13 cellular contexts compared by ENCODE assay signal in the genomic region with DNA sequence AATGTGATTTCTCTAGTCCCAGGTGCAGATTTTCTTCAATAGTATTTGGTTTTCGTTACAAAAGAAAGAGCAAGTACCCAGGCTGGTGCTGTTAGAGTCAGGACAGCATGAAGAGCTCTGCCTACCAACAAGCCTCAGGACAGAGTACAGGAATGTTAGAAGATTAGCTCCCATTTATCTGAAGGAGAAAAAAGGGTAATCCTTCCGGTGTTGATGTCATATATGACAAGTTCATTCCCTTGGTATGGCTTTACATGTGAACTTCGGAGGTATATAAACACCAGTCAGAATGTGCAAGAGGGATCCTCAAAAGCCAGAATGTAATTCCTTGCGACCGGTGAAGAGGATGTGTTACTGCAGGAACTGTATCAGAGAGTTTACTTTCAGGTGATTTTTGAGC.
DNase-seq lines count a peak whose midpoint lies in the region; ATAC-seq, FAIRE-seq and TF ChIP-seq lines count a peak whose summit lies in the region.
"Had no signal": no experiment of that assay in that cellular context is flagged by ENCODE, and none has a peak within 500 bp of the region (broad histone marks: within the 10 kb centered on the region; RNA-seq: fewer than 3 reads in every experiment).

No MANE protein-coding gene starts in this region.

- H3K9me3 ChIP-seq in BE2C (no peaks in the 10 kb centered on the region), HEK293 (ENCODE audit: control insufficient read depth, insufficient read depth, low read depth, low read length) (no peaks in the 10 kb centered on the region), keratinocyte (ENCODE audit: control insufficient read depth, low read depth, low read length) (no peaks in the 10 kb centered on the region)

- peaks cover 35% of the 10 kb centered on the region for H3K4me1 Mint-ChIP-seq in activated naive CD8-positive, alpha-beta T cell treated with anti-CD3 and anti-CD28 coated beads, Interleukin-2, amount 50 U/mL, for 24 hours

- peaks cover 11% of the 10 kb centered on the region for H3K36me3 Mint-ChIP-seq in activated naive CD8-positive, alpha-beta T cell treated with anti-CD3 and anti-CD28 coated beads, Interleukin-2, amount 50 U/mL, for 24 hours (ENCODE audit: low read depth)

- H3K4me1 ChIP-seq in BE2C (no peaks in the 10 kb centered on the region; the same call in 1 of the 2 replicates), HEK293 (ENCODE audit: control insufficient read depth, insufficient read depth, low read length) (no peaks in the 10 kb centered on the region), keratinocyte (ENCODE audit: control insufficient read depth, extremely low read depth, insufficient read depth, low read length) (peaks cover 22% of the 10 kb centered on the region)

- H3K36me3 ChIP-seq in BE2C, result no peaks in the 10 kb centered on the region
- no peaks in the 10 kb centered on the region for H3K36me3 ChIP-seq in HEK293 (ENCODE audit: control insufficient read depth in 2 of 2, insufficient read depth in 1 of 2, low read length in 2 of 2)
- no peaks in the 10 kb centered on the region for H3K36me3 ChIP-seq in keratinocyte (ENCODE audit: control insufficient read depth in 2 of 2, extremely low read depth in 1 of 2, insufficient read depth in 2 of 2, low read length in 2 of 2)

- CTCF ChIA-PET in HEK293 (lab: Yijun Ruan, JAX), result interaction anchor here (0.6 kb wide), 1 partner anchor 19 kb away, joined by 4 read pairs; no protein-coding TSS in a partner anchor

- H3K27ac Mint-ChIP-seq in activated naive CD8-positive, alpha-beta T cell treated with anti-CD3 and anti-CD28 coated beads, Interleukin-2, amount 50 U/mL, for 24 hours, result no peak overlapping the region
- H3K27ac Mint-ChIP-seq: activated CD4-positive, alpha-beta T cell treated with anti-CD3 and anti-CD28 coated beads, Interleukin-2, amount 10 ng/mL, durations not matched to agents 24 days and 14 days; activated naive CD4-positive, alpha-beta T cell treated with anti-CD3 and anti-CD28 coated beads, Interleukin-2, amount 50 U/mL, for 72 hours; CD14-positive monocyte; dendritic cell treated with granulocyte-macrophage colony-stimulating factor and Interleukin-4, amounts not matched to agents 40 ng/mL and 50 ng/mL, for 4 days had no signal

- TF ChIP-seq CTCF in BE2C (IDR thresholded peaks at IDR 0.05; ENCODE audit: low read depth, low read length), result no peak
- TF ChIP-seq CTCF in HEK293 (tag by site-specific recombination; IDR thresholded peaks at IDR 0.05), result no peak
- TF ChIP-seq CTCF in keratinocyte (optimal IDR thresholded peaks at IDR 0.05 in 1 of 3, IDR thresholded peaks at IDR 0.05 in 1 of 3, conservative IDR thresholded peaks at IDR 0.05 in 1 of 3; ENCODE audit: extremely low read depth in 1 of 3, insufficient read depth in 2 of 3, low read length in 3 of 3), result no peak

- H3K27ac ChIP-seq in HEK293 (ENCODE audit: extremely low read depth, low read depth, low read length) (no peak overlapping the region), keratinocyte (ENCODE audit: control insufficient read depth, insufficient read depth, low read length) (no peak overlapping the region)

- peaks cover 11% of the 10 kb centered on the region; the same call in 1 of the 2 replicates for H3K27me3 ChIP-seq in BE2C
- no peaks in the 10 kb centered on the region for H3K27me3 ChIP-seq in keratinocyte (ENCODE audit: control insufficient read depth, extremely low read depth, insufficient read depth, low read length)

- no peaks in the 10 kb centered on the region for H3K9me1 ChIP-seq in keratinocyte (ENCODE audit: control insufficient read depth, extremely low read depth, insufficient read depth, low read length)

- no peaks in the 10 kb centered on the region for H3K79me2 ChIP-seq in keratinocyte (ENCODE audit: control insufficient read depth, insufficient read depth, low read length)

- POLR2A ChIA-PET in HEK293 (lab: Yijun Ruan, JAX), result no interaction called here

- no peak for FAIRE-seq in keratinocyte (lab: Jason Lieb, UNC)

- peak overlapping the region; percentile 75 for H3K4me3 Mint-ChIP-seq in activated naive CD8-positive, alpha-beta T cell treated with anti-CD3 and anti-CD28 coated beads, Interleukin-2, amount 50 U/mL, for 24 hours
- H3K4me3 Mint-ChIP-seq: dendritic cell treated with granulocyte-macrophage colony-stimulating factor and Interleukin-4, amounts not matched to agents 40 ng/mL and 50 ng/mL, for 4 days had no signal

- dilution Hi-C loops in keratinocyte (cut with MboI; ENCODE audit: extremely low pct_ligation_motif_present, low sequenced_read_pairs), result no loop called here

- H3K4me2 ChIP-seq in keratinocyte (ENCODE audit: control insufficient read depth, extremely low read depth, insufficient read depth, low read depth, low read length), result peak overlapping the region; percentile 91

- H3K9me3 Mint-ChIP-seq in activated naive CD8-positive, alpha-beta T cell treated with anti-CD3 and anti-CD28 coated beads, Interleukin-2, amount 50 U/mL, for 24 hours, result peaks cover 18% of the 10 kb centered on the region
- H3K9me3 Mint-ChIP-seq: dendritic cell treated with granulocyte-macrophage colony-stimulating factor and Interleukin-4, amounts not matched to agents 40 ng/mL and 50 ng/mL, for 4 days had no signal

- H4K20me1 ChIP-seq in keratinocyte (ENCODE audit: control insufficient read depth, extremely low read depth, insufficient read depth, low read length), result no peaks in the 10 kb centered on the region

- peak overlapping the region; percentile 31 for H2AFZ ChIP-seq in keratinocyte (ENCODE audit: control insufficient read depth, low read length)

- H3K4me3 ChIP-seq in BE2C (ENCODE audit: low read depth, low read length) (peak overlapping the region; percentile 57), HEK293 (ENCODE audit: low read depth, low read length) (0 out of 2 replicates have a peak overlapping the region, but pooled peaks have one; percentile 5), keratinocyte (ENCODE audit: control insufficient read depth in 2 of 3, extremely low read depth in 1 of 3, insufficient read depth in 2 of 3, low read depth in 1 of 3, low read length in 3 of 3) (peak overlapping the region; percentile 18 to 70 (median 63))

- H3K9ac ChIP-seq in keratinocyte (ENCODE audit: control insufficient read depth, extremely low read depth, insufficient read depth, low read length), result no peak overlapping the region

- H3K27me3 Mint-ChIP-seq in activated naive CD8-positive, alpha-beta T cell treated with anti-CD3 and anti-CD28 coated beads, Interleukin-2, amount 50 U/mL, for 24 hours, result peaks cover 81% of the 10 kb centered on the region

- ATAC-seq in activated naive CD8-positive, alpha-beta T cell treated with anti-CD3 and anti-CD28 coated beads, Interleukin-2, amount 50 U/mL, for 24 hours, result no peak
- ATAC-seq in GM21367 (IDR thresholded peaks at IDR 0.05; ENCODE audit: unreplicated experiment), result no peak
- ATAC-seq: activated naive CD4-positive, alpha-beta T cell treated with anti-CD3 and anti-CD28 coated beads, Interleukin-2, amount 50 U/mL, for 72 hours had no signal

- DNase-seq in BE2C, result no peak
- no peak for DNase-seq in activated naive CD8-positive, alpha-beta T cell treated with anti-CD3 and anti-CD28 coated beads, Interleukin-2, amount 50 U/mL, for 24 hours
- no peak for DNase-seq in keratinocyte (ENCODE audit: low read depth, low spot score)
- DNase-seq in NOMO-1 treated with DMSO at 0.1 percent for 48 hours (lab: John Stamatoyannopoulos, UW; ENCODE audit: unreplicated experiment), result no peak
- no peak for DNase-seq in iPS-NIHi11 (ENCODE audit: low spot score)
- no peak for DNase-seq in glomerular visceral epithelial cell (ENCODE audit: extremely low spot score)
- DNase-seq: NCI-H1092 had no signal

TF ChIP-seq in HEK293, 187 proteins besides CTCF, POLR2A, EP300 and RAD21:
- TF ChIP-seq, protein P1, sequence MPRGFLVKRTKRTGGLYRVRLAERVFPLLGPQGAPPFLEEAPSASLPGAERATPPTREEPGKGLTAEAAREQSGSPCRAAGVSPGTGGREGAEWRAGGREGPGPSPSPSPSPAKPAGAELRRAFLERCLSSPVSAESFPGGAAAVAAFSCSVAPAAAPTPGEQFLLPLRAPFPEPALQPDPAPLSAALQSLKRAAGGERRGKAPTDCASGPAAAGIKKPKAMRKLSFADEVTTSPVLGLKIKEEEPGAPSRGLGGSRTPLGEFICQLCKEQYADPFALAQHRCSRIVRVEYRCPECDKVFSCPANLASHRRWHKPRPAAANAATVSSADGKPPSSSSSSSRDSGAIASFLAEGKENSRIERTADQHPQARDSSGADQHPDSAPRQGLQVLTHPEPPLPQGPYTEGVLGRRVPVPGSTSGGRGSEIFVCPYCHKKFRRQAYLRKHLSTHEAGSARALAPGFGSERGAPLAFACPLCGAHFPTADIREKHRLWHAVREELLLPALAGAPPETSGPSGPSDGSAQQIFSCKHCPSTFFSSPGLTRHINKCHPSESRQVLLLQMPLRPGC (tag by site-specific recombination; IDR thresholded peaks at IDR 0.05), result peak; percentile 55; the same call in 1 of the 2 replicates
- TF ChIP-seq SCRT1 (tag by site-specific recombination; IDR thresholded peaks at IDR 0.05; ENCODE audit: borderline replicate concordance), result no peak
- no peak for TF ChIP-seq ZNF223 (tag by site-specific recombination; IDR thresholded peaks at IDR 0.05)
- TF ChIP-seq TRIM28 (IDR thresholded peaks at IDR 0.05; ENCODE audit: borderline replicate concordance, low read length), result 0 out of 2 replicates have a peak, but pooled peaks have one; percentile 45
- TF ChIP-seq IKZF3 (tag by site-specific recombination; IDR thresholded peaks at IDR 0.05), result peak; percentile 22; the same call in 1 of the 2 replicates
- TF ChIP-seq, protein P2, sequence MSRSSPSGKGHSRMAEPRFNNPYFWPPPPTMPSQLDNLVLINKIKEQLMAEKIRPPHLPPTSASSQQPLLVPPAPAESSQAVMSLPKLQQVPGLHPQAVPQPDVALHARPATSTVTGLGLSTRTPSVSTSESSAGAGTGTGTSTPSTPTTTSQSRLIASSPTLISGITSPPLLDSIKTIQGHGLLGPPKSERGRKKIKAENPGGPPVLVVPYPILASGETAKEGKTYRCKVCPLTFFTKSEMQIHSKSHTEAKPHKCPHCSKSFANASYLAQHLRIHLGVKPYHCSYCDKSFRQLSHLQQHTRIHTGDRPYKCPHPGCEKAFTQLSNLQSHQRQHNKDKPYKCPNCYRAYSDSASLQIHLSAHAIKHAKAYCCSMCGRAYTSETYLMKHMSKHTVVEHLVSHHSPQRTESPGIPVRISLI (tag by site-specific recombination; IDR thresholded peaks at IDR 0.05), result 0 out of 2 replicates have a peak, but pooled peaks have one; percentile 7

Comparison
In these comparisons a context has a peak if more than half of its experiments do, and no peak if none do; other contexts are left out.
1. H3K4me3 ChIP-seq: peak in every context shown above with its lines; median percentile 63 in keratinocyte; 57 in BE2C; 5 in HEK293.